Comparison of ENCODE assay signal across 28 cellular contexts in genomic region chr12:48288387-48289268, GRCh38.
"Had no signal": no experiment of that assay in that cellular context is flagged by ENCODE, and none has a peak within 500 bp of the region (broad histone marks: within the 10 kb centered on the region; RNA-seq: fewer than 3 reads in every experiment).

No MANE protein-coding gene starts in this region.

- H3K4me3 ChIP-seq: ascending aorta, body of pancreas, PC-9 had no signal

- H3K27me3 ChIP-seq: ascending aorta, body of pancreas had no signal

- H3K4me1 ChIP-seq: ascending aorta, body of pancreas had no signal

- H3K9me3 Mint-ChIP-seq: activated B cell treated with CpG ODN at 0.5 μM for 24 hours; activated T-helper 1 cell treated with anti-CD3 and anti-CD28 coated beads, Interleukin-12 subunit alpha, Interleukin-12 subunit beta, Interleukin-2, Interleukin-4 antibody, amounts not matched to agents 30 ng/mL and 10 ng/mL and 1 ng/mL, durations not matched to agents 14 hours and 24 hours and 36 hours; central memory CD8-positive, alpha-beta T cell had no signal

- H3K9me3 ChIP-seq: ascending aorta, body of pancreas had no signal

- H3K36me3 Mint-ChIP-seq: activated CD8-positive, alpha-beta memory T cell treated with anti-CD3 and anti-CD28 coated beads, Interleukin-2, amount 10 ng/mL, durations not matched to agents 7 days and 5 days had no signal

- H3K4me3 Mint-ChIP-seq: activated B cell treated with CpG ODN at 0.5 μM for 24 hours; activated CD4-positive, alpha-beta T cell treated with anti-CD3 and anti-CD28 coated beads, Interleukin-2, amount 10 ng/mL, durations not matched to agents 24 days and 14 days; activated CD8-positive, alpha-beta memory T cell treated with anti-CD3 and anti-CD28 coated beads, Interleukin-2, amount 10 ng/mL, durations not matched to agents 7 days and 5 days; activated naive CD8-positive, alpha-beta T cell treated with anti-CD3 and anti-CD28 coated beads, Interleukin-2, amount 50 U/mL, for 24 hours; activated T-cell treated with anti-CD3 and anti-CD28 coated beads, Interleukin-2, amount 50 U/mL, for 24 hours; activated T-helper 1 cell treated with anti-CD3 and anti-CD28 coated beads, Interleukin-12 subunit alpha, Interleukin-12 subunit beta, Interleukin-2, Interleukin-4 antibody, amounts not matched to agents 30 ng/mL and 10 ng/mL and 1 ng/mL, durations not matched to agents 14 hours and 24 hours and 36 hours; central memory CD8-positive, alpha-beta T cell; T-helper 17 cell had no signal

- H3K27me3 Mint-ChIP-seq: activated naive CD8-positive, alpha-beta T cell treated with anti-CD3 and anti-CD28 coated beads, Interleukin-2, amount 50 U/mL, for 24 hours; activated T-cell treated with anti-CD3 and anti-CD28 coated beads, Interleukin-2, amount 50 U/mL, for 24 hours had no signal

- H2AFZ ChIP-seq: PC-9 had no signal

- DNase-seq: activated B cell treated with CpG ODN at 0.5 μM for 24 hours; activated CD4-positive, alpha-beta T cell treated with anti-CD3 and anti-CD28 coated beads for 1 hour; activated CD4-positive, alpha-beta T cell treated with anti-CD3 and anti-CD28 coated beads, Interleukin-2, amount 10 ng/mL, durations not matched to agents 24 days and 14 days; activated CD4-positive, alpha-beta T cell treated with anti-CD3 and anti-CD28 coated beads, Interleukin-2, amount 50 U/mL, for 48 hours; activated CD8-positive, alpha-beta memory T cell treated with anti-CD3 and anti-CD28 coated beads, Interleukin-2, amount 10 ng/mL, durations not matched to agents 7 days and 5 days; activated effector memory CD4-positive, alpha-beta T cell treated with anti-CD3 and anti-CD28 coated beads, Interleukin-2, amount 50 U/mL, for 16 hours; activated naive CD4-positive, alpha-beta T cell treated with Interleukin-2 at 50 U/mL for 16 hours; activated naive CD8-positive, alpha-beta T cell treated with anti-CD3 and anti-CD28 coated beads, Interleukin-2, amount 50 U/mL, for 24 hours; activated T-cell treated with anti-CD3 and anti-CD28 coated beads, Interleukin-2, amount 50 U/mL, for 24 hours; amniotic stem cell; body of pancreas; Kasumi-1; KBM-7; NCI-H1092; NCI-H2029; NCI-H2107; NCI-H2171 treated with DMSO at 0.1 percent for 48 hours; NCI-H226; NCI-H526 treated with DMSO at 0.1 percent for 48 hours; PC-9; SHP77 treated with DMSO at 0.1 percent for 48 hours; T-helper 17 cell; T-helper 9 cell had no signal

- H3K36me3 ChIP-seq: ascending aorta had no signal

- H3K4me2 ChIP-seq: PC-9 had no signal

- H3K27ac Mint-ChIP-seq: activated B cell treated with CpG ODN at 0.5 μM for 24 hours; activated CD4-positive, alpha-beta T cell treated with anti-CD3 and anti-CD28 coated beads, Interleukin-2, amount 10 ng/mL, durations not matched to agents 24 days and 14 days; activated CD8-positive, alpha-beta memory T cell treated with anti-CD3 and anti-CD28 coated beads, Interleukin-2, amount 10 ng/mL, durations not matched to agents 7 days and 5 days; activated naive CD4-positive, alpha-beta T cell treated with anti-CD3 and anti-CD28 coated beads, Interleukin-2, amount 50 U/mL, for 72 hours; activated naive CD8-positive, alpha-beta T cell treated with anti-CD3 and anti-CD28 coated beads, Interleukin-2, amount 50 U/mL, for 24 hours; activated T-cell treated with anti-CD3 and anti-CD28 coated beads, Interleukin-2, amount 50 U/mL, for 24 hours; activated T-helper 1 cell treated with anti-CD3 and anti-CD28 coated beads, Interleukin-12 subunit alpha, Interleukin-12 subunit beta, Interleukin-2, Interleukin-4 antibody, amounts not matched to agents 30 ng/mL and 10 ng/mL and 1 ng/mL, durations not matched to agents 14 hours and 24 hours and 36 hours; T-helper 17 cell had no signal

- H3K27ac ChIP-seq: ascending aorta, body of pancreas, PC-9 had no signal

- FAIRE-seq: TTC549 had no signal
